In genomic region chr9:2116073-2116472, GRCh38 we compare ENCODE assay signal across 1 cellular context.
TF ChIP-seq lines count a peak whose summit lies in the region.

No MANE protein-coding gene starts in this region.

TF ChIP-seq in GM23338, 12 proteins besides CTCF, POLR2A, EP300 and RAD21 (continued from another document):
- TF ChIP-seq ZNF462 (CRISPR knock-in tag; IDR thresholded peaks at IDR 0.05), result no peak
- TF ChIP-seq ZNF114 (CRISPR knock-in tag; IDR thresholded peaks at IDR 0.05), result no peak
